Comparison of ENCODE assay signal across 29 cellular contexts in genomic region chr17:71655542-71655941, GRCh38.
DNase-seq lines count a peak whose midpoint lies in the region; ATAC-seq, FAIRE-seq and TF ChIP-seq lines count a peak whose summit lies in the region.
"Had no signal": no experiment of that assay in that cellular context is flagged by ENCODE, and none has a peak within 500 bp of the region (broad histone marks: within the 10 kb centered on the region; RNA-seq: fewer than 3 reads in every experiment).

No MANE protein-coding gene starts in this region.

- no peak overlapping the region for H2AFZ ChIP-seq in HepG2 (ENCODE audit: low read length)

- H3K9me3 ChIP-seq in HepG2 (ENCODE audit: low read length) = no peaks in the 10 kb centered on the region
- H3K9me3 ChIP-seq in right lobe of liver = no peaks in the 10 kb centered on the region
- H3K9me3 ChIP-seq: BE2C; BLaER1; BLaER1 treated with 17β-estradiol and CSF1 and Interleukin-3, amounts not matched to agents 10 nM and 100 nM had no signal

- FAIRE-seq in HepG2 (lab: Jason Lieb, UNC) = no peak
- FAIRE-seq: A204.1, A549, D721Med had no signal

- in situ Hi-C loops in HepG2 (cut with HindIII; ENCODE audit: extremely low pct_ligation_motif_present, low pct_unique_long_range_greater_than_20kb) = no loop called here

- H3K9ac ChIP-seq in HepG2 (ENCODE audit: insufficient read depth, low read depth, low read length) = no peak overlapping the region
- H3K9ac ChIP-seq: BLaER1; BLaER1 treated with 17β-estradiol and CSF1 and Interleukin-3, amounts not matched to agents 10 nM and 100 nM had no signal

- no peak for TF ChIP-seq RAD21 in HepG2 (CRISPR knock-in tag; IDR thresholded peaks at IDR 0.05)

- POLR2A ChIA-PET in HepG2 (lab: Yijun Ruan, JAX) = no interaction called here

- TF ChIP-seq EP300 in HepG2 (IDR thresholded peaks at IDR 0.05; ENCODE audit: low read depth in 2 of 2, low read length in 2 of 2) (no peak), HepG2 (CRISPR knock-in tag; IDR thresholded peaks at IDR 0.05; ENCODE audit: borderline replicate concordance) (no peak)

- H3K4me2 ChIP-seq in HepG2 (ENCODE audit: low read depth, low read length) = no peak overlapping the region
- H3K4me2 ChIP-seq: A549; BLaER1; BLaER1 treated with 17β-estradiol and CSF1 and Interleukin-3, amounts not matched to agents 10 nM and 100 nM had no signal

- DNase-seq in HepG2 (ENCODE audit: low spot score) (no peak), right lobe of liver (no peak)
- DNase-seq: 8988T; ACHN; AML-193; BE2C; C1 segment of cervical spinal cord; Caco-2; Calu3; CD4-positive, alpha-beta memory T cell; CD4-positive, alpha-beta T cell; CD4-positive, CD25-positive, alpha-beta regulatory T cell; CD8-positive, alpha-beta memory T cell; CD8-positive, alpha-beta T cell; COR-L47; DMS 273 treated with DMSO at 0.1 percent for 48 hours; DMS153; DMS53; DMS79; DMS79 treated with DMSO at 0.1 percent for 48 hours; DND-41; EL had no signal

- intact Hi-C loops in HepG2 (cut with micrococcal nuclease; ENCODE audit: unreplicated experiment) = no loop called here
- intact Hi-C loops in right lobe of liver (cut with DNase I) = no loop called here

- CTCF ChIA-PET in HepG2 (lab: Yijun Ruan, JAX; ENCODE audit: low intra/inter-chr PET ratio, low total read pairs) = no interaction called here

- H3K36me3 ChIP-seq in HepG2 (replicated peaks in 1 of 2; ENCODE audit: control insufficient read depth in 1 of 2, insufficient read depth in 2 of 2, low read length in 2 of 2) (no peaks in the 10 kb centered on the region), right lobe of liver (no peaks in the 10 kb centered on the region)
- H3K36me3 ChIP-seq: BE2C; BLaER1; BLaER1 treated with 17β-estradiol and CSF1 and Interleukin-3, amounts not matched to agents 10 nM and 100 nM had no signal

- H3K27me3 ChIP-seq in HepG2 (ENCODE audit: control insufficient read depth in 1 of 2, insufficient read depth in 2 of 2, low read length in 2 of 2) (no peaks in the 10 kb centered on the region), right lobe of liver (no peaks in the 10 kb centered on the region)
- H3K27me3 ChIP-seq: BE2C; BLaER1; BLaER1 treated with 17β-estradiol and CSF1 and Interleukin-3, amounts not matched to agents 10 nM and 100 nM had no signal

- no peaks in the 10 kb centered on the region for H4K20me1 ChIP-seq in HepG2 (ENCODE audit: insufficient read depth, low read length)
- H4K20me1 ChIP-seq: BLaER1; BLaER1 treated with 17β-estradiol and CSF1 and Interleukin-3, amounts not matched to agents 10 nM and 100 nM had no signal

- no peaks in the 10 kb centered on the region for H3K79me2 ChIP-seq in HepG2 (ENCODE audit: insufficient read depth, low read length)

- ATAC-seq in HepG2 (no peak), right lobe of liver (no peak)
- ATAC-seq: A549; CD8-positive, alpha-beta T cell had no signal

- H3K27ac ChIP-seq in HepG2 (ENCODE audit: extremely low read length, insufficient read depth, low read length) (no peak overlapping the region), right lobe of liver (no peak overlapping the region)
- H3K27ac ChIP-seq: 22Rv1; A549; BLaER1; BLaER1 treated with 17β-estradiol and CSF1 and Interleukin-3, amounts not matched to agents 10 nM and 100 nM; C4-2B had no signal

- BruUV-seq in HepG2 (replicated peaks; lab: Mats Ljungman, UMichigan) = no TSS peak

- TF ChIP-seq POLR2A in HepG2 (IDR thresholded peaks at IDR 0.05; ENCODE audit: insufficient read depth in 1 of 2, low read depth in 2 of 2, low read length in 2 of 2) = no peak
- no peak for TF ChIP-seq POLR2A in right lobe of liver (IDR thresholded peaks at IDR 0.05)

- TF ChIP-seq CTCF in HepG2 (CRISPR knock-in tag; IDR thresholded peaks at IDR 0.05) = no peak
- TF ChIP-seq CTCF in right lobe of liver (IDR thresholded peaks at IDR 0.05) = no peak

- H3K4me1 ChIP-seq in HepG2 (ENCODE audit: insufficient read depth, low read length) = no peaks in the 10 kb centered on the region
- H3K4me1 ChIP-seq in right lobe of liver = no peaks in the 10 kb centered on the region
- H3K4me1 ChIP-seq: A549; BE2C; BLaER1; BLaER1 treated with 17β-estradiol and CSF1 and Interleukin-3, amounts not matched to agents 10 nM and 100 nM; Caco-2 had no signal

- H3K4me3 ChIP-seq in HepG2 (replicated peaks in 1 of 3; ENCODE audit: insufficient read depth in 1 of 3, low read depth in 2 of 3, low read length in 3 of 3) (no peak overlapping the region), right lobe of liver (no peak overlapping the region)
- H3K4me3 ChIP-seq: A549; BLaER1; BLaER1 treated with 17β-estradiol and CSF1 and Interleukin-3, amounts not matched to agents 10 nM and 100 nM had no signal

TF ChIP-seq in HepG2, 621 proteins besides CTCF, POLR2A, EP300 and RAD21:
- TF ChIP-seq, protein P1, sequence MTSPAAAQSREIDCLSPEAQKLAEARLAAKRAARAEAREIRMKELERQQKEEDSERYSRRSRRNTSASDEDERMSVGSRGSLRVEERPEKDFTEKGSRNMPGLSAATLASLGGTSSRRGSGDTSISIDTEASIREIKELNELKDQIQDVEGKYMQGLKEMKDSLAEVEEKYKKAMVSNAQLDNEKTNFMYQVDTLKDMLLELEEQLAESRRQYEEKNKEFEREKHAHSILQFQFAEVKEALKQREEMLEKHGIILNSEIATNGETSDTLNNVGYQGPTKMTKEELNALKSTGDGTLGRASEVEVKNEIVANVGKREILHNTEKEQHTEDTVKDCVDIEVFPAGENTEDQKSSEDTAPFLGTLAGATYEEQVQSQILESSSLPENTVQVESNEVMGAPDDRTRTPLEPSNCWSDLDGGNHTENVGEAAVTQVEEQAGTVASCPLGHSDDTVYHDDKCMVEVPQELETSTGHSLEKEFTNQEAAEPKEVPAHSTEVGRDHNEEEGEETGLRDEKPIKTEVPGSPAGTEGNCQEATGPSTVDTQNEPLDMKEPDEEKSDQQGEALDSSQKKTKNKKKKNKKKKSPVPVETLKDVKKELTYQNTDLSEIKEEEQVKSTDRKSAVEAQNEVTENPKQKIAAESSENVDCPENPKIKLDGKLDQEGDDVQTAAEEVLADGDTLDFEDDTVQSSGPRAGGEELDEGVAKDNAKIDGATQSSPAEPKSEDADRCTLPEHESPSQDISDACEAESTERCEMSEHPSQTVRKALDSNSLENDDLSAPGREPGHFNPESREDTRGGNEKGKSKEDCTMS (CRISPR knock-in tag; conservative IDR thresholded peaks at IDR 0.05) = no peak
- TF ChIP-seq MAFF (IDR thresholded peaks at IDR 0.05; ENCODE audit: low read depth, low read length) (peak; percentile 25; the same call in 1 of the 2 replicates), ZBTB8A (CRISPR knock-in tag; IDR thresholded peaks at IDR 0.05; ENCODE audit: borderline replicate concordance, low read depth) (no peak), MAFK (conservative IDR thresholded peaks at IDR 0.05 in 1 of 2, IDR thresholded peaks at IDR 0.05 in 1 of 2; ENCODE audit: low read length in 2 of 2) (peak; percentile 54 to 63; a peak in 3 of 4 replicates)
- TF ChIP-seq, protein P2, sequence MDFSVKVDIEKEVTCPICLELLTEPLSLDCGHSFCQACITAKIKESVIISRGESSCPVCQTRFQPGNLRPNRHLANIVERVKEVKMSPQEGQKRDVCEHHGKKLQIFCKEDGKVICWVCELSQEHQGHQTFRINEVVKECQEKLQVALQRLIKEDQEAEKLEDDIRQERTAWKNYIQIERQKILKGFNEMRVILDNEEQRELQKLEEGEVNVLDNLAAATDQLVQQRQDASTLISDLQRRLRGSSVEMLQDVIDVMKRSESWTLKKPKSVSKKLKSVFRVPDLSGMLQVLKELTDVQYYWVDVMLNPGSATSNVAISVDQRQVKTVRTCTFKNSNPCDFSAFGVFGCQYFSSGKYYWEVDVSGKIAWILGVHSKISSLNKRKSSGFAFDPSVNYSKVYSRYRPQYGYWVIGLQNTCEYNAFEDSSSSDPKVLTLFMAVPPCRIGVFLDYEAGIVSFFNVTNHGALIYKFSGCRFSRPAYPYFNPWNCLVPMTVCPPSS (IDR thresholded peaks at IDR 0.05) = no peak
